Comparison of ENCODE assay signal across 18 cellular contexts in genomic region chr6:34044945-34045595, GRCh38.
DNase-seq lines count a peak whose midpoint lies in the region; ATAC-seq and TF ChIP-seq lines count a peak whose summit lies in the region.
"Had no signal": no experiment of that assay in that cellular context is flagged by ENCODE, and none has a peak within 500 bp of the region (broad histone marks: within the 10 kb centered on the region; RNA-seq: fewer than 3 reads in every experiment).

No MANE protein-coding gene starts in this region.

- peaks cover 6% of the 10 kb centered on the region for H3K9me3 Mint-ChIP-seq in activated naive CD4-positive, alpha-beta T cell treated with anti-CD3 and anti-CD28 coated beads, Interleukin-2, amount 10 ng/mL, durations not matched to agents 7 days and 5 days
- no peaks in the 10 kb centered on the region for H3K9me3 Mint-ChIP-seq in immature natural killer cell
- H3K9me3 Mint-ChIP-seq in stimulated activated naive CD8-positive, alpha-beta T cell treated with anti-CD3 and anti-CD28 coated beads, Interleukin-15, amount 100 ng/mL, for 72 hours: no peaks in the 10 kb centered on the region

- WGBS in smooth muscle cell (ENCODE audit: low lambda C conversion rate): 84% methylated on average over 13 of the region's 13 CpGs

- ATAC-seq in T-helper 17 cell: peak; percentile 68
- ATAC-seq in stimulated activated naive CD8-positive, alpha-beta T cell treated with anti-CD3 and anti-CD28 coated beads, Interleukin-15, amount 100 ng/mL, for 72 hours: peak; percentile 87
- ATAC-seq: left cardiac atrium had no signal

- H3K36me3 ChIP-seq in vagina (no peaks in the 10 kb centered on the region), smooth muscle cell (ENCODE audit: low read depth) (no peaks in the 10 kb centered on the region)
- H3K36me3 ChIP-seq: cardiac muscle cell had no signal

- H3K27ac ChIP-seq in vagina: no peak overlapping the region
- no peak overlapping the region for H3K27ac ChIP-seq in smooth muscle cell (ENCODE audit: low read depth)
- H3K27ac ChIP-seq: cardiac muscle cell, PC-9, SK-N-MC had no signal

- TF ChIP-seq CTCF in vagina (IDR thresholded peaks at IDR 0.05) (no peak), smooth muscle cell (IDR thresholded peaks at IDR 0.05; ENCODE audit: borderline replicate concordance, insufficient read depth, poor library complexity, severe bottlenecking) (no peak)

- intact Hi-C loops in vagina (cut with DNase I) (no loop called here), posterior vena cava (cut with DNase I) (no loop called here)

- no peaks in the 10 kb centered on the region for H4K20me1 ChIP-seq in smooth muscle cell (ENCODE audit: low read depth)

- CTCF ChIA-PET in activated naive CD4-positive, alpha-beta T cell treated with anti-CD3 and anti-CD28 coated beads, Interleukin-2, amount 10 ng/mL, durations not matched to agents 7 days and 5 days (lab: Charles Lee): interaction anchor here (0.9 to 1.4 kb wide), 2 partner anchors 37 to 110 kb away, joined by 3 read pairs; no protein-coding TSS in a partner anchor

- peaks cover 6% of the 10 kb centered on the region for H3K4me1 Mint-ChIP-seq in activated naive CD4-positive, alpha-beta T cell treated with anti-CD3 and anti-CD28 coated beads, Interleukin-2, amount 10 ng/mL, durations not matched to agents 7 days and 5 days
- peaks cover 21% of the 10 kb centered on the region for H3K4me1 Mint-ChIP-seq in T-helper 17 cell
- peaks cover 15 to 16% of the 10 kb centered on the region in 2 donors for H3K4me1 Mint-ChIP-seq in immature natural killer cell
- H3K4me1 Mint-ChIP-seq in stimulated activated naive CD8-positive, alpha-beta T cell treated with anti-CD3 and anti-CD28 coated beads, Interleukin-15, amount 100 ng/mL, for 72 hours: peaks cover 17% of the 10 kb centered on the region

- no peaks in the 10 kb centered on the region for H3K9me3 ChIP-seq in T-helper 17 cell (ENCODE audit: control insufficient read depth, low read length, poor library complexity, severe bottlenecking)
- no peaks in the 10 kb centered on the region for H3K9me3 ChIP-seq in vagina
- H3K9me3 ChIP-seq in smooth muscle cell (replicated peaks; ENCODE audit: low read depth): no peaks in the 10 kb centered on the region

- H3K36me3 Mint-ChIP-seq in activated naive CD4-positive, alpha-beta T cell treated with anti-CD3 and anti-CD28 coated beads, Interleukin-2, amount 10 ng/mL, durations not matched to agents 7 days and 5 days: no peaks in the 10 kb centered on the region
- peaks cover 5% of the 10 kb centered on the region for H3K36me3 Mint-ChIP-seq in T-helper 17 cell (ENCODE audit: low read depth)
- H3K36me3 Mint-ChIP-seq in immature natural killer cell: no peaks in the 10 kb centered on the region

- H3K79me2 ChIP-seq in smooth muscle cell (ENCODE audit: low read depth): no peaks in the 10 kb centered on the region

- no peak overlapping the region for H2AFZ ChIP-seq in smooth muscle cell (ENCODE audit: low read depth)
- H2AFZ ChIP-seq: PC-9 had no signal

- H3K4me1 ChIP-seq in vagina (no peaks in the 10 kb centered on the region), smooth muscle cell (ENCODE audit: low read depth) (no peaks in the 10 kb centered on the region)

- H3K4me2 ChIP-seq in smooth muscle cell: no peak overlapping the region
- H3K4me2 ChIP-seq: PC-9 had no signal

- no peak overlapping the region for H3K4me3 Mint-ChIP-seq in activated naive CD4-positive, alpha-beta T cell treated with anti-CD3 and anti-CD28 coated beads, Interleukin-2, amount 10 ng/mL, durations not matched to agents 7 days and 5 days
- H3K4me3 Mint-ChIP-seq in T-helper 17 cell: peak overlapping the region; percentile 5
- peak overlapping the region in 2 of 5 donors; percentile 2 to 12 for H3K4me3 Mint-ChIP-seq in immature natural killer cell
- no peak overlapping the region for H3K4me3 Mint-ChIP-seq in stimulated activated naive CD8-positive, alpha-beta T cell treated with anti-CD3 and anti-CD28 coated beads, Interleukin-15, amount 100 ng/mL, for 72 hours

- no peak overlapping the region for H3K9ac ChIP-seq in smooth muscle cell (ENCODE audit: low read depth)

- no peaks in the 10 kb centered on the region for H3F3A ChIP-seq in smooth muscle cell (ENCODE audit: low read depth)

- no peak overlapping the region for H3K27ac Mint-ChIP-seq in activated naive CD4-positive, alpha-beta T cell treated with anti-CD3 and anti-CD28 coated beads, Interleukin-2, amount 10 ng/mL, durations not matched to agents 7 days and 5 days
- H3K27ac Mint-ChIP-seq in T-helper 17 cell (no peak overlapping the region), immature natural killer cell (peak overlapping the region in 5 of 6 donors; percentile 9 to 51 (median 46))
- no peak overlapping the region for H3K27ac Mint-ChIP-seq in stimulated activated naive CD8-positive, alpha-beta T cell treated with anti-CD3 and anti-CD28 coated beads, Interleukin-15, amount 100 ng/mL, for 72 hours

- no peak for TF ChIP-seq POLR2A in vagina (IDR thresholded peaks at IDR 0.05)

- peaks cover 39% of the 10 kb centered on the region for H3K27me3 Mint-ChIP-seq in activated naive CD4-positive, alpha-beta T cell treated with anti-CD3 and anti-CD28 coated beads, Interleukin-2, amount 10 ng/mL, durations not matched to agents 7 days and 5 days
- H3K27me3 Mint-ChIP-seq in T-helper 17 cell (peaks cover 22% of the 10 kb centered on the region), immature natural killer cell (ENCODE audit: low read depth in 3 of 3) (peaks cover 4 to 10% (median 9%) of the 10 kb centered on the region in 3 donors)
- peaks cover 12% of the 10 kb centered on the region for H3K27me3 Mint-ChIP-seq in stimulated activated naive CD8-positive, alpha-beta T cell treated with anti-CD3 and anti-CD28 coated beads, Interleukin-15, amount 100 ng/mL, for 72 hours

- H3K4me3 ChIP-seq in vagina (no peak overlapping the region), smooth muscle cell (no peak overlapping the region)
- H3K4me3 ChIP-seq: cardiac muscle cell, PC-9, SK-N-MC had no signal

- peak; percentile 35 for DNase-seq in activated naive CD4-positive, alpha-beta T cell treated with anti-CD3 and anti-CD28 coated beads, Interleukin-2, amount 10 ng/mL, durations not matched to agents 7 days and 5 days
- no peak for DNase-seq in activated naive CD4-positive, alpha-beta T cell treated with anti-CD3 and anti-CD28 coated beads, Interleukin-2, amount 50 U/mL, for 16 hours
- DNase-seq in T-helper 17 cell: no peak
- DNase-seq in immature natural killer cell: peak; percentile 46 to 65 (median 53)
- DNase-seq in stimulated activated naive CD8-positive, alpha-beta T cell treated with anti-CD3 and anti-CD28 coated beads, Interleukin-15, amount 100 ng/mL, for 72 hours: peak in 1 of 2 donors; percentile 27
- no peak for DNase-seq in vagina (ENCODE audit: extremely low spot score in 2 of 2)
- no peak for DNase-seq in smooth muscle cell (lab: John Stamatoyannopoulos, UW; ENCODE audit: unreplicated experiment)
- no peak for DNase-seq in posterior vena cava (ENCODE audit: low spot score)
- DNase-seq: DMS53; effector memory CD4-positive, alpha-beta T cell; GOT3; left cardiac atrium; NCI-H2029; NCI-H524 treated with DMSO at 0.1 percent for 48 hours; PC-9; stimulated activated CD4-positive, alpha-beta T cell treated with anti-CD3 and anti-CD28 coated beads, Interleukin-12 subunit alpha, Interleukin-12 subunit beta, amount 100 ng/mL, for 4 hours had no signal

- H3K27me3 ChIP-seq in vagina (no peaks in the 10 kb centered on the region), smooth muscle cell (ENCODE audit: low read depth) (peaks cover 4% of the 10 kb centered on the region)
- H3K27me3 ChIP-seq: cardiac muscle cell had no signal

Comparison
In these comparisons a context has a peak if more than half of its experiments do, and no peak if none do; other contexts are left out.
1. DNase-seq: peak in activated naive CD4-positive, alpha-beta T cell treated with anti-CD3 and anti-CD28 coated beads, Interleukin-2, amount 10 ng/mL, durations not matched to agents 7 days and 5 days (single experiment) and immature natural killer cell (3 of 3); none in activated naive CD4-positive, alpha-beta T cell treated with anti-CD3 and anti-CD28 coated beads, Interleukin-2, amount 50 U/mL, for 16 hours (single experiment), T-helper 17 cell (0 of 3), vagina (0 of 2), smooth muscle cell (single experiment) and posterior vena cava (single experiment).
2. H3K27ac Mint-ChIP-seq: peak in immature natural killer cell (5 of 6); none in activated naive CD4-positive, alpha-beta T cell treated with anti-CD3 and anti-CD28 coated beads, Interleukin-2, amount 10 ng/mL, durations not matched to agents 7 days and 5 days (single experiment), T-helper 17 cell (single experiment) and stimulated activated naive CD8-positive, alpha-beta T cell treated with anti-CD3 and anti-CD28 coated beads, Interleukin-15, amount 100 ng/mL, for 72 hours (0 of 2).